In genomic region chr10:119358140-119358512, GRCh38 we compare ENCODE assay signal across 16 cellular contexts.
DNase-seq lines count a peak whose midpoint lies in the region; ATAC-seq and TF ChIP-seq lines count a peak whose summit lies in the region.
"Had no signal": no experiment of that assay in that cellular context is flagged by ENCODE, and none has a peak within 500 bp of the region (broad histone marks: within the 10 kb centered on the region; RNA-seq: fewer than 3 reads in every experiment).

No MANE protein-coding gene starts in this region.

- H3K79me1 ChIP-seq in neuronal stem cell (ENCODE audit: low read depth, low read length) = no peaks in the 10 kb centered on the region

- no peak overlapping the region for H3K4me2 ChIP-seq in neuronal stem cell (ENCODE audit: insufficient read depth, low read length, poor library complexity, severe bottlenecking)

- H3K27me3 ChIP-seq in neuronal stem cell (ENCODE audit: control insufficient read depth in 3 of 3, insufficient read depth in 3 of 3, low read depth in 1 of 3, low read length in 3 of 3) (no peaks in the 10 kb centered on the region), thyroid gland (no peaks in the 10 kb centered on the region)
- H3K27me3 ChIP-seq: SJSA1 had no signal

- no peak overlapping the region for H2AFZ ChIP-seq in neuronal stem cell (ENCODE audit: low read length)

- peak; percentile 82 for ATAC-seq in left ventricle myocardium superior
- no peak for ATAC-seq in activated naive CD4-positive, alpha-beta T cell treated with anti-CD3 and anti-CD28 coated beads, Interleukin-2, amount 50 U/mL, for 72 hours
- no peak for ATAC-seq in GM18519 (IDR thresholded peaks at IDR 0.05; ENCODE audit: low FRiP score, unreplicated experiment)

- TF ChIP-seq CTCF in chondrocyte (IDR thresholded peaks at IDR 0.05) (no peak), thyroid gland (IDR thresholded peaks at IDR 0.05) (no peak)

- peaks cover 0 to 4% of the 10 kb centered on the region in 2 donors for H3K4me1 ChIP-seq in neuronal stem cell (ENCODE audit: control insufficient read depth in 2 of 2, insufficient read depth in 1 of 2, low read depth in 1 of 2, low read length in 2 of 2)
- H3K4me1 ChIP-seq in thyroid gland = peaks cover 20 to 41% of the 10 kb centered on the region in 2 donors
- H3K4me1 ChIP-seq: HAP-1, SJSA1 had no signal

- no peak overlapping the region for H2BK12ac ChIP-seq in neuronal stem cell (ENCODE audit: low read length)

- no peak overlapping the region for H3K14ac ChIP-seq in neuronal stem cell (ENCODE audit: low read length)

- H3K4me1 Mint-ChIP-seq in chondrocyte (ENCODE audit: low read depth) = no peaks in the 10 kb centered on the region

- H3K27ac Mint-ChIP-seq in chondrocyte (ENCODE audit: unreplicated experiment) = no peak overlapping the region
- H3K27ac Mint-ChIP-seq in activated naive CD4-positive, alpha-beta T cell treated with anti-CD3 and anti-CD28 coated beads, Interleukin-2, amount 50 U/mL, for 72 hours = no peak overlapping the region

- peak overlapping the region; percentile 68 for H2AK5ac ChIP-seq in neuronal stem cell (ENCODE audit: low read depth, low read length)

- intact Hi-C loops in left ventricle myocardium superior (cut with micrococcal nuclease) (no loop called here), thyroid gland (cut with DNase I) (no loop called here)

- H3K23ac ChIP-seq in neuronal stem cell (ENCODE audit: low read depth, low read length, poor library complexity) = no peak overlapping the region

- H3K9me3 ChIP-seq in neuronal stem cell (replicated peaks in 1 of 2; ENCODE audit: control insufficient read depth in 2 of 2, insufficient read depth in 1 of 2, low read depth in 1 of 2, low read length in 2 of 2) = peaks cover 3 to 20% of the 10 kb centered on the region in 2 donors
- H3K9me3 ChIP-seq in thyroid gland = no peaks in the 10 kb centered on the region

- H3K27me3 Mint-ChIP-seq in chondrocyte (ENCODE audit: low read depth) = no peaks in the 10 kb centered on the region
- H3K27me3 Mint-ChIP-seq: IgD-negative memory B cell had no signal

- no peak overlapping the region for H2BK5ac ChIP-seq in neuronal stem cell (ENCODE audit: low read length)

- no peak overlapping the region for H4K91ac ChIP-seq in neuronal stem cell (ENCODE audit: low read depth, low read length, poor library complexity)

- H3K36me3 ChIP-seq in neuronal stem cell (replicated peaks in 1 of 2; ENCODE audit: control insufficient read depth in 2 of 2, insufficient read depth in 2 of 2, low read length in 2 of 2) (no peaks in the 10 kb centered on the region), thyroid gland (no peaks in the 10 kb centered on the region)
- H3K36me3 ChIP-seq: HAP-1, SJSA1 had no signal

- peak overlapping the region; percentile 70 for H3K18ac ChIP-seq in neuronal stem cell (ENCODE audit: low read length)

- TF ChIP-seq POLR2A in thyroid gland (IDR thresholded peaks at IDR 0.05) = no peak

- H3K27ac ChIP-seq in neuronal stem cell (replicated peaks; ENCODE audit: low read length) (no peak overlapping the region), thyroid gland (peak overlapping the region in 2 of 3 donors; percentile 56 to 58)
- H3K27ac ChIP-seq: RWPE1, SJSA1 had no signal

- H3K9ac ChIP-seq in neuronal stem cell (ENCODE audit: low read depth, low read length, poor library complexity) = no peak overlapping the region

- H2BK120ac ChIP-seq in neuronal stem cell (ENCODE audit: low read depth, low read length) = peak overlapping the region; percentile 20

- peak overlapping the region; percentile 76 for H3K4ac ChIP-seq in neuronal stem cell (ENCODE audit: low read length)

- H3K4me3 Mint-ChIP-seq in chondrocyte (ENCODE audit: unreplicated experiment) = no peak overlapping the region
- H3K4me3 Mint-ChIP-seq: CD14-positive monocyte had no signal

- no CpG with 5 or more reads among the region's 6 CpGs for WGBS in neuronal stem cell (ENCODE audit: extremely low coverage in 2 of 2, insufficient read length in 2 of 2, insufficient replicate concordance in 1 of 2), 2 donors
- WGBS in thyroid gland, 2 donors = 56 to 69% methylated on average over 3 to 5 of the region's 6 CpGs

- DNase-seq in chondrocyte (ENCODE audit: low spot score) = peak; percentile 66
- peak; percentile 57 for DNase-seq in left ventricle myocardium superior
- DNase-seq in neuronal stem cell (ENCODE audit: low spot score) = no peak
- DNase-seq in thyroid gland = peak; percentile 45 to 63
- DNase-seq in activated naive CD4-positive, alpha-beta T cell treated with anti-CD3 and anti-CD28 coated beads, Interleukin-2, amount 50 U/mL, for 72 hours (ENCODE audit: low spot score in 2 of 2) = no peak
- no peak for DNase-seq in NCI-H345 treated with DMSO at 0.1 percent for 48 hours (lab: John Stamatoyannopoulos, UW; ENCODE audit: unreplicated experiment)
- DNase-seq: NCI-H1105 treated with DMSO at 0.1 percent for 48 hours, NCI-H1694 treated with DMSO at 0.1 percent for 48 hours, NCI-H446, NCI-H69 had no signal

- H3K36me3 Mint-ChIP-seq in chondrocyte (ENCODE audit: low read depth) = peaks cover 2% of the 10 kb centered on the region
- peaks cover 19 to 40% of the 10 kb centered on the region in 2 donors for H3K36me3 Mint-ChIP-seq in activated naive CD4-positive, alpha-beta T cell treated with anti-CD3 and anti-CD28 coated beads, Interleukin-2, amount 50 U/mL, for 72 hours

- H4K8ac ChIP-seq in neuronal stem cell (ENCODE audit: low read depth, low read length) = no peak overlapping the region

- no peak overlapping the region for H3K4me3 ChIP-seq in neuronal stem cell (ENCODE audit: low read length in 2 of 2)
- no peak overlapping the region for H3K4me3 ChIP-seq in thyroid gland (replicated peaks in 1 of 3)
- H3K4me3 ChIP-seq: HAP-1, SJSA1 had no signal

- H2BK15ac ChIP-seq in neuronal stem cell (ENCODE audit: low read length) = peak overlapping the region; percentile 54

- H3K9me3 Mint-ChIP-seq in chondrocyte (ENCODE audit: low read depth) = peaks cover 12% of the 10 kb centered on the region
- H3K9me3 Mint-ChIP-seq in activated naive CD4-positive, alpha-beta T cell treated with anti-CD3 and anti-CD28 coated beads, Interleukin-2, amount 50 U/mL, for 72 hours = peaks cover 10 to 29% of the 10 kb centered on the region in 2 donors

Comparison
In these comparisons a context has a peak if more than half of its experiments do, and no peak if none do; other contexts are left out.
1. DNase-seq: peak in chondrocyte (single experiment), left ventricle myocardium superior (single experiment) and thyroid gland (2 of 2); none in neuronal stem cell (single experiment), activated naive CD4-positive, alpha-beta T cell treated with anti-CD3 and anti-CD28 coated beads, Interleukin-2, amount 50 U/mL, for 72 hours (0 of 2) and NCI-H345 treated with DMSO at 0.1 percent for 48 hours (single experiment).